14 cellular contexts compared by ENCODE assay signal in the genomic region with DNA sequence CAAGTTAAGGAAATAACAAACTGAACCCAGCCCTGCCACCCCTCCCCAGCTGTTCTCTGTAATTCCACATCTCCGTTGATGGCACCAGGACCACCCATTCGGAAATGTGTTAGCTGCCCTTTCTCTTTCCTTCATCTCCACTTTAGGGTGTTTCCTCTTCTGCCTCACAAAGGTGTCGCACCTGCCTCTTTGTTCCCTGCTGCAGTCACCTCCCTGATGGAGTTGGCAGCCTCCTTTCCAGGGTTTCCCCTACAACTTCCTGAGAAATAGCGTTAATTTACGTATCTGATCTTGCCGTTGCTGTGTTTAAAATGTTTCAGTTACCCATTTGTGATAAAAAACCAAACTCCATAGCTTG. TPM values are rescaled to one million over a fixed set of nuclear protein-coding genes. Genes with fewer than 3 reads are reported as not detected.
DNase-seq lines count a peak whose midpoint lies in the region; ATAC-seq and TF ChIP-seq lines count a peak whose summit lies in the region.
"Had no signal": no experiment of that assay in that cellular context is flagged by ENCODE, and none has a peak within 500 bp of the region (broad histone marks: within the 10 kb centered on the region; RNA-seq: fewer than 3 reads in every experiment).

No MANE protein-coding gene starts in this region.

- no peak overlapping the region for H3K27ac Mint-ChIP-seq in neural progenitor cell
- H3K27ac Mint-ChIP-seq: nephron progenitor cell had no signal

- H3K4me3 ChIP-seq in DOHH2 (ENCODE audit: low read length) (peak overlapping the region; percentile 47), GM23248 (no peak overlapping the region), Panc1 (ENCODE audit: low read depth in 2 of 2, low read length in 2 of 2) (no peak overlapping the region), neural progenitor cell (no peak overlapping the region), prostate gland (no peak overlapping the region)
- H3K4me3 ChIP-seq in effector memory CD4-positive, alpha-beta T cell (ENCODE audit: insufficient read depth, low read depth, low read length, poor library complexity, severe bottlenecking), result no peak overlapping the region
- H3K4me3 ChIP-seq: ascending aorta, lower lobe of right lung, sigmoid colon, upper lobe of right lung had no signal

- WGBS in GM23248 (ENCODE audit: low coverage in 1 of 2, low lambda C conversion rate in 2 of 2, missing lambda C conversion rate in 2 of 2), 2 experiments, result 40 to 41% methylated on average over 6 of the region's 6 CpGs
- 37% methylated on average over 6 of the region's 6 CpGs for WGBS in prostate gland

- H3K9me2 ChIP-seq in DOHH2 (replicated peaks; ENCODE audit: control insufficient read depth, low read length), result no peaks in the 10 kb centered on the region
- no peaks in the 10 kb centered on the region for H3K9me2 ChIP-seq in GM23248 (ENCODE audit: insufficient read depth)

- H3K27ac ChIP-seq in DOHH2 (ENCODE audit: low read depth, low read length), result no peak overlapping the region
- no peak overlapping the region for H3K27ac ChIP-seq in GM23248
- H3K27ac ChIP-seq in Panc1 (ENCODE audit: low read length), result no peak overlapping the region
- no peak overlapping the region for H3K27ac ChIP-seq in neural progenitor cell
- H3K27ac ChIP-seq in effector memory CD4-positive, alpha-beta T cell (ENCODE audit: insufficient read depth, low read length, poor library complexity, severe bottlenecking), result no peak overlapping the region
- H3K27ac ChIP-seq in prostate gland, result peak overlapping the region in 1 of 2 donors; percentile 65
- H3K27ac ChIP-seq: lower lobe of right lung, sigmoid colon, upper lobe of right lung had no signal

- BruUV-seq in Panc1 (replicated peaks; lab: Mats Ljungman, UMichigan), result no TSS peak

- ATAC-seq in Panc1 (peak; percentile 17; the same call in 1 of the 2 replicates), GM21576 (IDR thresholded peaks at IDR 0.05; ENCODE audit: unreplicated experiment) (no peak)

- H3K4me1 ChIP-seq in DOHH2 (ENCODE audit: control insufficient read depth, low read length) (peaks cover 13% of the 10 kb centered on the region), GM23248 (ENCODE audit: insufficient read depth) (peaks cover 7% of the 10 kb centered on the region), Panc1 (ENCODE audit: control insufficient read depth, insufficient read depth, low read length) (peaks cover 7% of the 10 kb centered on the region; the same call in 1 of the 2 replicates), neural progenitor cell (peaks cover 2% of the 10 kb centered on the region), prostate gland (replicated peaks) (peaks cover 9% of the 10 kb centered on the region)
- no peaks in the 10 kb centered on the region for H3K4me1 ChIP-seq in effector memory CD4-positive, alpha-beta T cell (ENCODE audit: control insufficient read depth, insufficient read depth, low read length, poor library complexity, severe bottlenecking)

- H3K4me3 Mint-ChIP-seq in neural progenitor cell, result no peak overlapping the region
- H3K4me3 Mint-ChIP-seq: nephron progenitor cell had no signal

- no peaks in the 10 kb centered on the region for H3K9me3 ChIP-seq in DOHH2 (ENCODE audit: control insufficient read depth, insufficient read depth, low read length)
- no peaks in the 10 kb centered on the region for H3K9me3 ChIP-seq in GM23248 (ENCODE audit: low read depth)
- H3K9me3 ChIP-seq in Panc1 (ENCODE audit: control insufficient read depth, insufficient read depth, low read depth, low read length), result no peaks in the 10 kb centered on the region
- no peaks in the 10 kb centered on the region for H3K9me3 ChIP-seq in neural progenitor cell (ENCODE audit: low read depth)
- no peaks in the 10 kb centered on the region for H3K9me3 ChIP-seq in effector memory CD4-positive, alpha-beta T cell (ENCODE audit: control insufficient read depth, low read length)
- no peaks in the 10 kb centered on the region for H3K9me3 ChIP-seq in prostate gland
- H3K9me3 ChIP-seq: ascending aorta, lower lobe of right lung, sigmoid colon, upper lobe of right lung had no signal

- peak overlapping the region; percentile 66 for H3K4me2 ChIP-seq in DOHH2 (ENCODE audit: low read length)
- no peak overlapping the region for H3K4me2 ChIP-seq in GM23248 (ENCODE audit: unreplicated experiment)
- peak overlapping the region; percentile 18 for H3K4me2 ChIP-seq in neural progenitor cell

- H2AFZ ChIP-seq in GM23248 (0 out of 2 replicates have a peak overlapping the region, but pooled peaks have one; percentile 37), neural progenitor cell (replicated peaks) (no peak overlapping the region)

- CTCF ChIA-PET in Panc1 (lab: Charles Lee), result no interaction called here

- no peak for TF ChIP-seq CTCF in DOHH2 (IDR thresholded peaks at IDR 0.05; ENCODE audit: low read depth, low read length, poor library complexity, severe bottlenecking)
- no peak for TF ChIP-seq CTCF in Panc1 (IDR thresholded peaks at IDR 0.05)
- no peak for TF ChIP-seq CTCF in neural progenitor cell (IDR thresholded peaks at IDR 0.05)
- no peak for TF ChIP-seq CTCF in prostate gland (IDR thresholded peaks at IDR 0.05)

- no peaks in the 10 kb centered on the region for H3K4me1 Mint-ChIP-seq in neural progenitor cell

- H3F3A ChIP-seq in DOHH2 (ENCODE audit: control insufficient read depth, insufficient read depth) (no peaks in the 10 kb centered on the region), GM23248 (ENCODE audit: insufficient read depth) (0 out of 2 replicates have a peak, but pooled peaks cover 8% of the 10 kb centered on the region), neural progenitor cell (ENCODE audit: low read depth) (no peaks in the 10 kb centered on the region)

- H3K79me2 ChIP-seq in DOHH2 (ENCODE audit: control insufficient read depth, low read length) (no peaks in the 10 kb centered on the region), GM23248 (ENCODE audit: insufficient read depth) (no peaks in the 10 kb centered on the region), neural progenitor cell (ENCODE audit: low read depth) (no peaks in the 10 kb centered on the region)

- H3K9ac ChIP-seq in GM23248, result no peak overlapping the region
- no peak overlapping the region for H3K9ac ChIP-seq in neural progenitor cell

- in situ Hi-C loops in GM23248 (cut with MboI), result no loop called here
- in situ Hi-C loops in Panc1 (cut with HindIII; ENCODE audit: low pct_unique_long_range_greater_than_20kb, low sequenced_read_pairs), result no loop called here

- H3K9me3 Mint-ChIP-seq in neural progenitor cell, result no peaks in the 10 kb centered on the region
- H3K9me3 Mint-ChIP-seq: nephron progenitor cell had no signal

- H3K27me3 ChIP-seq in DOHH2 (ENCODE audit: control insufficient read depth, low read length), result 0 out of 2 replicates have a peak, but pooled peaks cover 4% of the 10 kb centered on the region
- no peaks in the 10 kb centered on the region for H3K27me3 ChIP-seq in GM23248 (replicated peaks; ENCODE audit: insufficient read depth)
- peaks cover 14% of the 10 kb centered on the region; the same call in 1 of the 2 replicates for H3K27me3 ChIP-seq in Panc1 (ENCODE audit: control insufficient read depth, insufficient read depth, low read length)
- H3K27me3 ChIP-seq in neural progenitor cell, result no peaks in the 10 kb centered on the region
- no peaks in the 10 kb centered on the region for H3K27me3 ChIP-seq in effector memory CD4-positive, alpha-beta T cell (replicated peaks; ENCODE audit: control insufficient read depth, insufficient read depth, low read length, poor library complexity, severe bottlenecking)
- H3K27me3 ChIP-seq in prostate gland (replicated peaks; ENCODE audit: insufficient read depth), result no peaks in the 10 kb centered on the region
- H3K27me3 ChIP-seq: ascending aorta had no signal

- peaks cover 5% of the 10 kb centered on the region for H3K27me3 Mint-ChIP-seq in neural progenitor cell (ENCODE audit: insufficient read depth, low read depth)

- no peak for TF ChIP-seq POLR2A in prostate gland (IDR thresholded peaks at IDR 0.05)

- DNase-seq in GM23248 (no peak), Panc1 (ENCODE audit: low read depth, low spot score) (no peak), neural progenitor cell (ENCODE audit: low spot score) (no peak), COLO668 (lab: John Stamatoyannopoulos, UW; ENCODE audit: unreplicated experiment) (no peak), prostate gland (ENCODE audit: low spot score) (no peak)
- no peak for DNase-seq in effector memory CD4-positive, alpha-beta T cell
- DNase-seq: cortex of kidney had no signal

- H4K20me1 ChIP-seq in DOHH2 (ENCODE audit: control insufficient read depth, insufficient read depth, low read depth, low read length) (no peaks in the 10 kb centered on the region), GM23248 (ENCODE audit: insufficient read depth) (no peaks in the 10 kb centered on the region), neural progenitor cell (ENCODE audit: low read depth) (no peaks in the 10 kb centered on the region)

- intact Hi-C loops in Panc1 (cut with micrococcal nuclease; ENCODE audit: unreplicated experiment) (loop anchor here (1.0 to 10.0 kb wide), 6 partner anchors 79 to 611 kb away; no protein-coding TSS in a partner anchor), prostate gland (cut with DNase I) (loop anchor here (5.0 to 10.0 kb wide), 3 partner anchors 358 to 621 kb away; no protein-coding TSS in a partner anchor)

- H3K36me3 Mint-ChIP-seq in neural progenitor cell, result peaks cover 4% of the 10 kb centered on the region

- H3K36me3 ChIP-seq in DOHH2 (ENCODE audit: control insufficient read depth, low read length), result no peaks in the 10 kb centered on the region
- no peaks in the 10 kb centered on the region for H3K36me3 ChIP-seq in GM23248 (ENCODE audit: low read depth)
- H3K36me3 ChIP-seq in Panc1 (ENCODE audit: control insufficient read depth, insufficient read depth, low read length), result no peaks in the 10 kb centered on the region
- no peaks in the 10 kb centered on the region for H3K36me3 ChIP-seq in neural progenitor cell
- H3K36me3 ChIP-seq in effector memory CD4-positive, alpha-beta T cell (ENCODE audit: control insufficient read depth, insufficient read depth, low read length), result no peaks in the 10 kb centered on the region
- no peaks in the 10 kb centered on the region for H3K36me3 ChIP-seq in prostate gland
- H3K36me3 ChIP-seq: ascending aorta, lower lobe of right lung, sigmoid colon, upper lobe of right lung had no signal

- POLR2A ChIA-PET in Panc1 (lab: Charles Lee), result no interaction called here

RNA-seq across cellular contexts. Expression of a gene that starts 57.3 kb away (rescaled TPM):
- not detected in 2 replicates for total RNA-seq in GM23248 (2014; rRNA removed; shearing (Covaris generic))
- polyA plus RNA-seq in GM23248 (2016; fragmentation: Nextera tagmentation; extraction: Ambion mirVana), result not detected in 2 replicates
- total RNA-seq in Panc1 (2021; ENCODE audit: unreplicated experiment) (not detected), neural progenitor cell (ENCODE audit: low replicate concordance) (not detected in 2 replicates), prostate gland (under 1 TPM; 0.18 to 0.85 TPM)
- not detected for polyA plus RNA-seq in Panc1 (2012; ENCODE audit: insufficient read length)
